ENCODE assay signal across 9 cellular contexts in the genomic region with DNA sequence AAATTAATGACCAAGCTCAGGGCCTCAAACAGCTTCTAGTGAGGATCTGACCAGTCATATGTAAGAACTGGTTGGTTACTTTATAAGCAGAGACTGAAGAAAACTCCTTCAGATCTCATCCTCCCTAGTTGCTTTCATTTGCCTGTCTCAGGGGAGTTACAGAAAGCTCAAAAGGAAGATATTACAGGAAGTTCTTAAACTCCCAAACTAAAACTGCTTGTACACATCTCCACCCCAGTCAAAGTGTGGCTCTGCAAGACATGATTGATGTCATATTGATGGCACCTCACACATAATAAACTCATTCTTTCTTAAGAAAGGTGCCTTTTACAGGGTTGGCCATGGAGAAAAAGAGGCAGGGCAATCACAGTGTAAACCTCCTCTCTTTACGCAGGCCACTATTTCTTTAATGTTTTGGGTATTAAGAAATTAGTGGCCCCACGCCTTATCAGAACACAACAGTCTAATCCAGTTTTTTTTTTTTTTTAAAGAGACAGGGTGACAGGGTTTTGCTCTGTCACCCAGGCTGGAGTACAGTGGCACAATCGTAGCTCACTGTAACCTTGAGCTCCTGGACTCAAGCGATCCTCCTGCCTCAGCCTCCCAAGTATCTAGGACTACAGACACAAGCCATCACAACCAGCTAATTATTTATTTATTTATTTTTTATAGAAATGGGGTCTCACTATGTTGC.
DNase-seq lines count a peak whose midpoint lies in the region; ATAC-seq lines count a peak whose summit lies in the region.
"Had no signal": no experiment of that assay in that cellular context is flagged by ENCODE, and none has a peak within 500 bp of the region (broad histone marks: within the 10 kb centered on the region; RNA-seq: fewer than 3 reads in every experiment).

No MANE protein-coding gene starts in this region.

- H3K4me1 ChIP-seq in BLaER1 (peaks cover 74% of the 10 kb centered on the region), adipocyte (ENCODE audit: control insufficient read depth, insufficient read depth, low read length) (peaks cover 17% of the 10 kb centered on the region)

- peak; percentile 90 for ATAC-seq in GM19452 (IDR thresholded peaks at IDR 0.05; ENCODE audit: unreplicated experiment)
- ATAC-seq in HG03520 (IDR thresholded peaks at IDR 0.05; ENCODE audit: unreplicated experiment), result peak; percentile 72
- peak; percentile 61 to 64 for ATAC-seq in natural killer cell treated with Interleukin-12 subunit alpha and Interleukin-12 subunit beta and Interleukin-15 and Interleukin-18, amount 100 ng/mL, for 72 hours

- peak overlapping the region; percentile 99 for H3K27ac Mint-ChIP-seq in natural killer cell treated with Interleukin-12 subunit alpha and Interleukin-12 subunit beta and Interleukin-15 and Interleukin-18, amount 100 ng/mL, for 72 hours

- H3K4me3 ChIP-seq in BLaER1 (peak overlapping the region; percentile 41; the same call in 1 of the 2 replicates), adipocyte (ENCODE audit: low read length) (no peak overlapping the region)
- H3K4me3 ChIP-seq: cardiac muscle cell had no signal

- DNase-seq in adipocyte (ENCODE audit: low read depth) (peak; percentile 29), HuH-7 (ENCODE audit: low spot score) (no peak), DMS153 (lab: John Stamatoyannopoulos, UW) (no peak), NCI-H510A (lab: John Stamatoyannopoulos, UW) (no peak)
- DNase-seq in natural killer cell treated with Interleukin-12 subunit alpha and Interleukin-12 subunit beta and Interleukin-15 and Interleukin-18, amount 100 ng/mL, for 72 hours (ENCODE audit: low spot score), result no peak

- H3K9ac ChIP-seq in BLaER1 (peak overlapping the region; percentile 46), adipocyte (ENCODE audit: low read length) (no peak overlapping the region)

- H3K4me2 ChIP-seq in BLaER1, result peak overlapping the region; percentile 71

- peaks cover 2% of the 10 kb centered on the region for H3K9me3 Mint-ChIP-seq in natural killer cell treated with Interleukin-12 subunit alpha and Interleukin-12 subunit beta and Interleukin-15 and Interleukin-18, amount 100 ng/mL, for 72 hours

- peak overlapping the region; percentile 79 for H3K4me3 Mint-ChIP-seq in natural killer cell treated with Interleukin-12 subunit alpha and Interleukin-12 subunit beta and Interleukin-15 and Interleukin-18, amount 100 ng/mL, for 72 hours

- no peaks in the 10 kb centered on the region for H3K27me3 Mint-ChIP-seq in natural killer cell treated with Interleukin-12 subunit alpha and Interleukin-12 subunit beta and Interleukin-15 and Interleukin-18, amount 100 ng/mL, for 72 hours

- H3K9me3 ChIP-seq in BLaER1, result peaks cover 23% of the 10 kb centered on the region
- H3K9me3 ChIP-seq in adipocyte (ENCODE audit: control insufficient read depth, low read length), result no peaks in the 10 kb centered on the region

- H4K20me1 ChIP-seq in BLaER1, result no peaks in the 10 kb centered on the region

- H3K36me3 ChIP-seq in BLaER1 (no peaks in the 10 kb centered on the region), adipocyte (ENCODE audit: control insufficient read depth, insufficient read depth, low read length, severe bottlenecking) (no peaks in the 10 kb centered on the region)
- H3K36me3 ChIP-seq: cardiac muscle cell had no signal

- no peaks in the 10 kb centered on the region for H3K36me3 Mint-ChIP-seq in natural killer cell treated with Interleukin-12 subunit alpha and Interleukin-12 subunit beta and Interleukin-15 and Interleukin-18, amount 100 ng/mL, for 72 hours

- H3K27ac ChIP-seq in BLaER1, result peak overlapping the region; percentile 83
- H3K27ac ChIP-seq: cardiac muscle cell had no signal

- H3K4me1 Mint-ChIP-seq in natural killer cell treated with Interleukin-12 subunit alpha and Interleukin-12 subunit beta and Interleukin-15 and Interleukin-18, amount 100 ng/mL, for 72 hours (ENCODE audit: low read depth in 2 of 2), result peaks cover 62% of the 10 kb centered on the region in 2 donors

- H3K27me3 ChIP-seq in BLaER1 (no peaks in the 10 kb centered on the region), adipocyte (replicated peaks; ENCODE audit: control insufficient read depth, insufficient read depth, low read length) (no peaks in the 10 kb centered on the region)
- H3K27me3 ChIP-seq: cardiac muscle cell had no signal
